8 cellular contexts compared by ENCODE assay signal in genomic region chr12:11650279-11650696, GRCh38. TPM values are rescaled to one million over a fixed set of nuclear protein-coding genes. Genes with fewer than 3 reads are reported as not detected.
DNase-seq lines count a peak whose midpoint lies in the region; ATAC-seq and TF ChIP-seq lines count a peak whose summit lies in the region.

No MANE protein-coding gene starts in this region.

- H3K4me2 ChIP-seq in OCI-LY1 (ENCODE audit: low read length), result peak overlapping the region; percentile 77

- no TSS peak for BruUV-seq in Caco-2 (replicated peaks; lab: Mats Ljungman, UMichigan)

- no peaks in the 10 kb centered on the region for H3K9me2 ChIP-seq in OCI-LY1 (ENCODE audit: low read depth, low read length)

- CTCF ChIA-PET in Caco-2 (lab: Charles Lee), result no interaction called here

- peak overlapping the region; percentile 84 for H3K4me3 Mint-ChIP-seq in Caco-2 (ENCODE audit: unreplicated experiment)
- peak overlapping the region; percentile 94 for H3K4me3 Mint-ChIP-seq in neural crest cell

- H3K36me3 Mint-ChIP-seq in Caco-2 (ENCODE audit: insufficient read depth, unreplicated experiment) (no peaks in the 10 kb centered on the region), neural crest cell (ENCODE audit: low read depth) (no peaks in the 10 kb centered on the region)

- peak overlapping the region; percentile 90 for H3K27ac ChIP-seq in OCI-LY1 (ENCODE audit: low read depth, low read length, poor library complexity, severe bottlenecking)
- peak overlapping the region; percentile 12 to 99 (median 95) for H3K27ac ChIP-seq in dorsolateral prefrontal cortex

- H3K4me1 Mint-ChIP-seq in Caco-2 (ENCODE audit: low read depth, unreplicated experiment), result peaks cover 10% of the 10 kb centered on the region
- peaks cover 34% of the 10 kb centered on the region for H3K4me1 Mint-ChIP-seq in neural crest cell

- H3F3A ChIP-seq in OCI-LY1 (ENCODE audit: insufficient read depth, low read length), result 0 out of 2 replicates have a peak, but pooled peaks cover under 1% of the 10 kb centered on the region

- no peak for ATAC-seq in HG03175 (IDR thresholded peaks at IDR 0.05; ENCODE audit: unreplicated experiment)

- H3K9me3 Mint-ChIP-seq in Caco-2 (ENCODE audit: unreplicated experiment) (no peaks in the 10 kb centered on the region), neural crest cell (no peaks in the 10 kb centered on the region)

- intact Hi-C loops in Caco-2 (cut with micrococcal nuclease; ENCODE audit: unreplicated experiment) (loop anchor here (5.0 kb wide), 1 partner anchor 242 kb away; no protein-coding TSS in a partner anchor), dorsolateral prefrontal cortex (cut with DNase I) (loop anchor here (2.0 to 10.0 kb wide), 5 partner anchors 115 to 1065 kb away; partner anchors contain the start of gene CDKN1B (in 1 of the 2))

- no peak overlapping the region for H2AFZ ChIP-seq in OCI-LY1 (ENCODE audit: low read length)

- H3K79me2 ChIP-seq in OCI-LY1 (ENCODE audit: insufficient read depth, low read length), result no peaks in the 10 kb centered on the region; the same call in 1 of the 2 replicates

- H3K9ac ChIP-seq in OCI-LY1 (ENCODE audit: low read length), result peak overlapping the region; percentile 76

- H3K4me3 ChIP-seq in Caco-2 (ENCODE audit: low read depth, low read length) (peak overlapping the region; percentile 79), OCI-LY1 (ENCODE audit: low read depth, low read length, poor library complexity, severe bottlenecking) (peak overlapping the region; percentile 75), dorsolateral prefrontal cortex (peak overlapping the region; percentile 43 to 93 (median 82))

- H3K27me3 ChIP-seq in Caco-2 (replicated peaks; ENCODE audit: control insufficient read depth, insufficient read depth, low read length) (no peaks in the 10 kb centered on the region), OCI-LY1 (ENCODE audit: insufficient read depth, low read length) (no peaks in the 10 kb centered on the region), dorsolateral prefrontal cortex (no peaks in the 10 kb centered on the region)

- H4K20me1 ChIP-seq in OCI-LY1 (ENCODE audit: insufficient read depth, low read length), result no peaks in the 10 kb centered on the region

- H3K27ac Mint-ChIP-seq in Caco-2 (ENCODE audit: unreplicated experiment) (peak overlapping the region; percentile 87), neural crest cell (ENCODE audit: unreplicated experiment) (peak overlapping the region; percentile 96)

- H3K4me1 ChIP-seq in Caco-2 (peaks cover 7% of the 10 kb centered on the region; the same call in 1 of the 2 replicates), OCI-LY1 (ENCODE audit: insufficient read depth, low read length, severe bottlenecking) (peaks cover 36% of the 10 kb centered on the region)

- no peaks in the 10 kb centered on the region for H3K27me3 Mint-ChIP-seq in Caco-2 (ENCODE audit: insufficient read depth, unreplicated experiment)
- no peaks in the 10 kb centered on the region for H3K27me3 Mint-ChIP-seq in neural crest cell (ENCODE audit: low read depth)

- DNase-seq in Caco-2 (no peak), dorsolateral prefrontal cortex (peak in 1 of 10 donors; percentile 33), neural crest cell (ENCODE audit: low read depth, low spot score) (no peak), NOMO-1 (lab: John Stamatoyannopoulos, UW; ENCODE audit: unreplicated experiment in 2 of 2) (no peak), ureter (ENCODE audit: low spot score) (no peak), HT-29 (ENCODE audit: low spot score) (no peak)

- TF ChIP-seq CTCF in Caco-2 (IDR thresholded peaks at IDR 0.05; ENCODE audit: insufficient read depth in 1 of 2, low read depth in 1 of 2, low read length in 1 of 2, severe bottlenecking in 1 of 2, unreplicated experiment in 1 of 2), result no peak
- no peak for TF ChIP-seq CTCF in OCI-LY1 (IDR thresholded peaks at IDR 0.05; ENCODE audit: low read length)
- peak in 2 of 56 donors; percentile 1 to 6 for TF ChIP-seq CTCF in dorsolateral prefrontal cortex (IDR thresholded peaks at IDR 0.05 in 54 of 56, conservative IDR thresholded peaks at IDR 0.05 in 2 of 56; ENCODE audit: low read depth in 1 of 56, partially characterized antibody in 56 of 56)
- TF ChIP-seq CTCF in neural crest cell (conservative IDR thresholded peaks at IDR 0.05), result no peak

- H3K9me3 ChIP-seq in Caco-2 (0 out of 2 replicates have a peak, but pooled peaks cover 3% of the 10 kb centered on the region), OCI-LY1 (ENCODE audit: low read length) (no peaks in the 10 kb centered on the region)

- POLR2A ChIA-PET in Caco-2 (lab: Charles Lee), result no interaction called here

- no peaks in the 10 kb centered on the region for H3K36me3 ChIP-seq in Caco-2 (ENCODE audit: control insufficient read depth, insufficient read depth, low read length)
- no peaks in the 10 kb centered on the region for H3K36me3 ChIP-seq in OCI-LY1 (ENCODE audit: insufficient read depth, low read length)

RNA-seq across cellular contexts. Expression of gene ETV6, which starts 0.8 kb away (rescaled TPM):
- 15.6 and 18.2 TPM in 2 replicates for total RNA-seq in Caco-2 (2022)
- total RNA-seq in dorsolateral prefrontal cortex, result 10 to 100 TPM; 12.1 to 46.3 (median 20.4) TPM
- total RNA-seq in neural crest cell, result 16.1 and 18.7 TPM in 2 replicates
- total RNA-seq in ureter, result 97.4 TPM
- total RNA-seq in HT-29 (2014; rRNA removed; shearing (Covaris generic)), result 16.5 and 16.8 TPM in 2 replicates
